ENCODE assay signal across 1 cellular context in genomic region chr9:20394928-20395327, GRCh38.
TF ChIP-seq lines count a peak whose summit lies in the region.

No MANE protein-coding gene starts in this region.

TF ChIP-seq in GM23338, 12 proteins besides CTCF, POLR2A, EP300 and RAD21 (continued from another document):
- TF ChIP-seq ZNF462 (CRISPR knock-in tag; IDR thresholded peaks at IDR 0.05) (no peak), ZNF331 (CRISPR knock-in tag; IDR thresholded peaks at IDR 0.05; ENCODE audit: low read depth) (no peak), POLR2AphosphoS5 (IDR thresholded peaks at IDR 0.05; ENCODE audit: low read depth) (no peak), ZNF114 (CRISPR knock-in tag; IDR thresholded peaks at IDR 0.05) (no peak)
